19 cellular contexts compared by ENCODE assay signal in the genomic region with DNA sequence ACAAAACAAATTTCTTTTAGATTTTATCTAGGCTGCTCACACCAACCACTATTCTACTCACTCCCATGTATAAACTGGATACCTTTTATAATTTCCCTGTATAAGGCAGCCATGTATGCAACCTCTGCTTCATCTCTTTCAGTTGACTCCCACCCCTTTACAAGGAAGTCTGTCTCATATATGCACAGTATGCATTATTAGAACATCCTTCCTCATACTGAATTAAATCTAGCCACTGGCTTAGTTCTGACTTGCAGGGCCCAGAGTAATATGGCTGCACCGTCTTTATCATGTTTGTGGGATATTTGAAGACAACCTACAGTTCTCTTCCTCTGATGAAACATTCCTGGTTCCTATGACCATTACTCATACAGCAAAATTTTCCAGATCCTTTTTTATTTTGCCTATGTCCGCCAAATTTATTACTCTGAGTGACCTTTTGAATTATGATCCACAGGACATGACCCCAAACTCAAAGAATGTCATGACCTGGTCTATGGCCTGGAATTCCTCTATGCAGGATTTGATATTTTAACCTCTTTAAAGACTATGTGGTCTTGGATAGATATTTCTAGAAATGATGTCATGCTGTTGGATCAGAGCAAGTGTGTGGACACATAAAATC.
DNase-seq lines count a peak whose midpoint lies in the region; ATAC-seq and TF ChIP-seq lines count a peak whose summit lies in the region.
"Had no signal": no experiment of that assay in that cellular context is flagged by ENCODE, and none has a peak within 500 bp of the region (broad histone marks: within the 10 kb centered on the region; RNA-seq: fewer than 3 reads in every experiment).

No MANE protein-coding gene starts in this region.

- TF ChIP-seq CTCF in SK-N-SH (IDR thresholded peaks at IDR 0.05), result no peak
- TF ChIP-seq CTCF in fibroblast of mammary gland (conservative IDR thresholded peaks at IDR 0.05; ENCODE audit: control insufficient read depth, insufficient read depth, low read depth, low read length), result no peak
- TF ChIP-seq CTCF in HFFc6 (IDR thresholded peaks at IDR 0.05), result no peak

- H4K20me1 ChIP-seq in SK-N-SH (ENCODE audit: insufficient read depth), result no peaks in the 10 kb centered on the region

- POLR2A ChIA-PET in SK-N-SH (lab: Yijun Ruan, JAX), result no interaction called here

- peaks cover 42% of the 10 kb centered on the region for H3K4me1 Mint-ChIP-seq in HFFc6 (ENCODE audit: low read depth)
- H3K4me1 Mint-ChIP-seq: memory B cell had no signal

- H3K4me3 ChIP-seq in SK-N-SH (ENCODE audit: low read depth in 2 of 2, low read length in 1 of 2) (no peak overlapping the region), fibroblast of mammary gland (ENCODE audit: control insufficient read depth, low read depth, low read length) (no peak overlapping the region), muscle layer of duodenum (ENCODE audit: low read depth in 1 of 2, low read length in 2 of 2) (no peak overlapping the region)
- H3K4me3 ChIP-seq: uterus had no signal

- H3K36me3 ChIP-seq in SK-N-SH (replicated peaks in 1 of 2; ENCODE audit: control insufficient read depth in 1 of 2, insufficient read depth in 2 of 2, low read length in 1 of 2) (no peaks in the 10 kb centered on the region), muscle layer of duodenum (ENCODE audit: control insufficient read depth in 1 of 2, insufficient read depth in 2 of 2, low read length in 2 of 2) (no peaks in the 10 kb centered on the region)
- H3K36me3 ChIP-seq: uterus had no signal

- ATAC-seq in HG03565 (IDR thresholded peaks at IDR 0.05; ENCODE audit: unreplicated experiment), result no peak
- ATAC-seq: CD8-positive, alpha-beta T cell; stimulated activated naive CD8-positive, alpha-beta T cell treated with anti-CD3 and anti-CD28 coated beads, Interleukin-15, amount 100 ng/mL, for 72 hours had no signal

- 66% methylated on average over 2 of the region's 2 CpGs for WGBS in SK-N-SH (ENCODE audit: low lambda C conversion rate)

- H3K27ac ChIP-seq in SK-N-SH (ENCODE audit: low read depth in 2 of 2, low read length in 1 of 2), result peak overlapping the region in 1 of 2 experiments; percentile 20; a peak in 2 of 4 replicates
- peak overlapping the region; percentile 3 for H3K27ac ChIP-seq in muscle layer of duodenum (ENCODE audit: low read length)
- H3K27ac ChIP-seq: epithelial cell of prostate had no signal

- H3K9me2 ChIP-seq in SK-N-SH, result no peaks in the 10 kb centered on the region

- H3K9me3 ChIP-seq in SK-N-SH (no peaks in the 10 kb centered on the region), muscle layer of duodenum (ENCODE audit: control insufficient read depth in 1 of 2, low read length in 2 of 2) (no peaks in the 10 kb centered on the region)
- H3K9me3 ChIP-seq: uterus had no signal

- H3K27me3 Mint-ChIP-seq in HFFc6 (ENCODE audit: insufficient read depth), result no peaks in the 10 kb centered on the region
- H3K27me3 Mint-ChIP-seq: stimulated activated naive CD8-positive, alpha-beta T cell treated with anti-CD3 and anti-CD28 coated beads, Interleukin-15, amount 100 ng/mL, for 72 hours had no signal

- peaks cover 10% of the 10 kb centered on the region for H3F3A ChIP-seq in SK-N-SH (replicated peaks; ENCODE audit: insufficient read depth)

- TF ChIP-seq EP300 in SK-N-SH (IDR thresholded peaks at IDR 0.05; ENCODE audit: borderline replicate concordance in 1 of 2, low read depth in 1 of 2, low read length in 1 of 2), result no peak

- H3K36me3 Mint-ChIP-seq in HFFc6 (ENCODE audit: low read depth), result no peaks in the 10 kb centered on the region
- H3K36me3 Mint-ChIP-seq: CD8-positive, alpha-beta T cell; memory B cell had no signal

- H3K27ac Mint-ChIP-seq in HFFc6, result no peak overlapping the region
- H3K27ac Mint-ChIP-seq: CD8-positive, alpha-beta T cell; memory B cell; stimulated activated naive CD8-positive, alpha-beta T cell treated with anti-CD3 and anti-CD28 coated beads, Interleukin-15, amount 100 ng/mL, for 72 hours; T-helper 2 cell treated with Interferon-gamma antibody and Interleukin-4, amounts not matched to agents 5 μg/mL and 100 μg/mL, for 36 hours had no signal

- H3K4me1 ChIP-seq in SK-N-SH (ENCODE audit: control insufficient read depth in 1 of 2, insufficient read depth in 2 of 2, low read depth in 1 of 2, low read length in 1 of 2) (peaks cover 2 to 11% of the 10 kb centered on the region in 2 experiments; a peak in 3 of 4 replicates), muscle layer of duodenum (ENCODE audit: control insufficient read depth in 1 of 2, insufficient read depth in 2 of 2, low read length in 2 of 2) (peaks cover 0 to 3% of the 10 kb centered on the region in 2 donors)

- H2AFZ ChIP-seq in SK-N-SH (ENCODE audit: low read depth), result no peak overlapping the region; the same call in 1 of the 2 replicates

- no peak overlapping the region for H3K4me3 Mint-ChIP-seq in HFFc6
- H3K4me3 Mint-ChIP-seq: CD8-positive, alpha-beta T cell; memory B cell; stimulated activated naive CD8-positive, alpha-beta T cell treated with anti-CD3 and anti-CD28 coated beads, Interleukin-15, amount 100 ng/mL, for 72 hours; T-helper 2 cell treated with Interferon-gamma antibody and Interleukin-4, amounts not matched to agents 5 μg/mL and 100 μg/mL, for 36 hours had no signal

- no peaks in the 10 kb centered on the region for H3K9me3 Mint-ChIP-seq in HFFc6
- H3K9me3 Mint-ChIP-seq: CD8-positive, alpha-beta T cell; memory B cell had no signal

- CTCF ChIA-PET in SK-N-SH (lab: Yijun Ruan, JAX), result no interaction called here

- TF ChIP-seq RAD21 in SK-N-SH (IDR thresholded peaks at IDR 0.05; ENCODE audit: low read length), result no peak

- no peak overlapping the region for H3K9ac ChIP-seq in SK-N-SH

- no peaks in the 10 kb centered on the region for H3K79me2 ChIP-seq in SK-N-SH (ENCODE audit: insufficient read depth)

- H3K27me3 ChIP-seq in SK-N-SH (ENCODE audit: insufficient read depth) (no peaks in the 10 kb centered on the region), muscle layer of duodenum (ENCODE audit: low read depth, low read length) (no peaks in the 10 kb centered on the region)
- H3K27me3 ChIP-seq: uterus had no signal

- DNase-seq in EH (ENCODE audit: low read depth) (peak; percentile 61), SK-N-SH (no peak), fibroblast of mammary gland (ENCODE audit: low read depth) (peak; percentile 54), HFFc6 (no peak), AG08395 (ENCODE audit: low spot score) (no peak)
- no peak for DNase-seq in activated CD4-positive, CD25-positive, alpha-beta regulatory T cell (lab: John Stamatoyannopoulos, UW)
- DNase-seq: aorta; CD8-positive, alpha-beta T cell; cortex of kidney; MM.1S; NCI-H1930; SIG-M5; stimulated activated naive CD8-positive, alpha-beta T cell treated with anti-CD3 and anti-CD28 coated beads, Interleukin-15, amount 100 ng/mL, for 72 hours; uterus had no signal

- no peak overlapping the region for H3K4me2 ChIP-seq in SK-N-SH

TF ChIP-seq in SK-N-SH, 30 proteins besides CTCF, POLR2A, EP300 and RAD21:
- TF ChIP-seq RXRA (IDR thresholded peaks at IDR 0.05; ENCODE audit: borderline replicate concordance, low read depth) (peak; percentile 59; the same call in 1 of the 2 replicates), EZH2phosphoT487 (IDR thresholded peaks at IDR 0.05; ENCODE audit: borderline replicate concordance, low read depth) (no peak)
- TF ChIP-seq, protein P1, sequence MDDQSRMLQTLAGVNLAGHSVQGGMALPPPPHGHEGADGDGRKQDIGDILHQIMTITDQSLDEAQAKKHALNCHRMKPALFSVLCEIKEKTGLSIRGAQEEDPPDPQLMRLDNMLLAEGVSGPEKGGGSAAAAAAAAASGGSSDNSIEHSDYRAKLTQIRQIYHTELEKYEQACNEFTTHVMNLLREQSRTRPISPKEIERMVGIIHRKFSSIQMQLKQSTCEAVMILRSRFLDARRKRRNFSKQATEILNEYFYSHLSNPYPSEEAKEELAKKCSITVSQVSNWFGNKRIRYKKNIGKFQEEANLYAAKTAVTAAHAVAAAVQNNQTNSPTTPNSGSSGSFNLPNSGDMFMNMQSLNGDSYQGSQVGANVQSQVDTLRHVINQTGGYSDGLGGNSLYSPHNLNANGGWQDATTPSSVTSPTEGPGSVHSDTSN (IDR thresholded peaks at IDR 0.05), result peak; percentile 38; the same call in 1 of the 2 replicates
TF ChIP-seq in SK-N-SH: peak in this region for 2.

Comparison
In these comparisons a context has a peak if more than half of its experiments do, and no peak if none do; other contexts are left out.
1. DNase-seq: peak in EH (single experiment) and fibroblast of mammary gland (single experiment); none in SK-N-SH (single experiment), activated CD4-positive, CD25-positive, alpha-beta regulatory T cell (0 of 4), HFFc6 (single experiment) and AG08395 (single experiment).